In the genomic region with DNA sequence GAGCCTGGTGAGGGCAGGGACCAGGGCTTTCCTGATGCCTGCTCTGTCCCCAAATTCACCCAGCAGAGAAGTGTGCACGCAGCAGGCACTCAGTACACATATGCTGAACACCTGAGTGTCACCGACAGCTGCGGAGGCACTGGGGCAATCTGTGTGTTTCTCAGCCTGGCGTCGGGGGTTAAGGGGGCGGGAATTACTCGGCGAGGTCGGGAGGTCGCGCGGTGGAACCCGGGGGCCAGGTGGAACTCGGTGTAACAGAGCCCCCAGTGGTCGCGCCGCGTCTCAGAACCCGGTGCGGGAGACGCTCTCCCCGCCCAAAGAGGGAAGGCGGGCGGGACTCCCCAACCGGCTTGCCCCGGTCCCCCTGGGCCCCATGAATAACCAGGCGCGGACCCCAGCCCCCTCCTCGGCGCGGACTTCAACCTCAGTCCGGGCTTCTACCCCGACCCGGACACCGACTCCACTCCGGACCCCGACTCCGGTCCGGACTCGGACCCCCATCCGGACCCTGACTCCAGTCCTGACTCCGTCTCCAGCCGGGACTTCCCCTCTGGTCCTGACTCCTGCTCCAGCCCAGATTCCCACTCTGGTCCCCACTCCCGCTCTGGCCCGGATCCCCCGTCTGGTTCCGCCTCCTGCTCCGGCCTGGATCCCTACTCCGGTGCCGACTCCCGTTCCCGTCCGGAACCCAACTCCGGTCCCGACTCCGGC, we compare ENCODE assay signal across 1 cellular context.
TF ChIP-seq lines count a peak whose summit lies in the region.

A gene with protein sequence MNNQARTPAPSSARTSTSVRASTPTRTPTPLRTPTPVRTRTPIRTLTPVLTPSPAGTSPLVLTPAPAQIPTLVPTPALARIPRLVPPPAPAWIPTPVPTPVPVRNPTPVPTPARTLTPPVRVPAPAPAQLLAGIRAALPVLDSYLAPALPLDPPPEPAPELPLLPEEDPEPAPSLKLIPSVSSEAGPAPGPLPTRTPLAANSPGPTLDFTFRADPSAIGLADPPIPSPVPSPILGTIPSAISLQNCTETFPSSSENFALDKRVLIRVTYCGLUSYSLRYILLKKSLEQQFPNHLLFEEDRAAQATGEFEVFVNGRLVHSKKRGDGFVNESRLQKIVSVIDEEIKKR (plus strand): TSS at position 300 of the 711 bp plus-strand sequence. CDS start 74 bp downstream, at position 374.

TF ChIP-seq in HEK293, 187 proteins besides CTCF, POLR2A, EP300 and RAD21 (continued from another document and continues in another):
- TF ChIP-seq ZNF624 (tag by site-specific recombination; IDR thresholded peaks at IDR 0.05) (no peak), ZNF707 (tag by site-specific recombination; IDR thresholded peaks at IDR 0.05) (no peak), ZFHX2 (tag by site-specific recombination; conservative IDR thresholded peaks at IDR 0.05) (no peak), ZNF174 (tag by site-specific recombination; IDR thresholded peaks at IDR 0.05) (no peak), ZNF548 (tag by site-specific recombination; IDR thresholded peaks at IDR 0.05) (no peak), ZNF114 (tag by site-specific recombination; IDR thresholded peaks at IDR 0.05) (no peak), ZNF146 (tag by site-specific recombination; IDR thresholded peaks at IDR 0.05) (no peak), SETDB1 (IDR thresholded peaks at IDR 0.05; ENCODE audit: insufficient read length, low read length) (no peak), GLIS1 (tag by site-specific recombination; IDR thresholded peaks at IDR 0.05) (peak; percentile 27; the same call in 1 of the 2 replicates), OVOL3 (tag by site-specific recombination; IDR thresholded peaks at IDR 0.05) (no peak), ZNF324 (tag by site-specific recombination; IDR thresholded peaks at IDR 0.05) (0 out of 2 replicates have a peak, but pooled peaks have one; percentile 46), ZFP69B (tag by site-specific recombination; IDR thresholded peaks at IDR 0.05) (0 out of 2 replicates have a peak, but pooled peaks have one; percentile 35), ZNF48 (tag by site-specific recombination; IDR thresholded peaks at IDR 0.05) (no peak), TCF7L2 (IDR thresholded peaks at IDR 0.05; ENCODE audit: borderline replicate concordance, low read depth, low read length) (no peak), ZNF202 (tag by site-specific recombination; IDR thresholded peaks at IDR 0.05; ENCODE audit: borderline replicate concordance) (peak; percentile 53; the same call in 1 of the 2 replicates), ZNF426 (tag by site-specific recombination; IDR thresholded peaks at IDR 0.05) (no peak), ZBTB21 (tag by site-specific recombination; IDR thresholded peaks at IDR 0.05) (no peak), HOXC10 (CRISPR knock-in tag; IDR thresholded peaks at IDR 0.05) (no peak), PRDM1 (tag by site-specific recombination; IDR thresholded peaks at IDR 0.05) (no peak), SP7 (tag by site-specific recombination; IDR thresholded peaks at IDR 0.05) (peak; percentile 51; the same call in 1 of the 2 replicates), ZNF423 (tag by site-specific recombination; IDR thresholded peaks at IDR 0.05) (0 out of 2 replicates have a peak, but pooled peaks have one; percentile 9), ZNF621 (tag by site-specific recombination; IDR thresholded peaks at IDR 0.05) (no peak), MZF1 (tag by site-specific recombination; IDR thresholded peaks at IDR 0.05; ENCODE audit: borderline replicate concordance) (no peak), GLI2 (tag by site-specific recombination; IDR thresholded peaks at IDR 0.05; ENCODE audit: borderline replicate concordance, low read depth) (no peak), HOXA7 (CRISPR knock-in tag; IDR thresholded peaks at IDR 0.05; ENCODE audit: borderline replicate concordance) (no peak), ZNF785 (tag by site-specific recombination; IDR thresholded peaks at IDR 0.05) (0 out of 2 replicates have a peak, but pooled peaks have one; percentile 21), ZBTB8A (tag by site-specific recombination; IDR thresholded peaks at IDR 0.05) (no peak), ZNF664 (tag by site-specific recombination; IDR thresholded peaks at IDR 0.05) (no peak), ZNF394 (tag by site-specific recombination; IDR thresholded peaks at IDR 0.05; ENCODE audit: borderline replicate concordance) (no peak; the same call in 1 of the 2 replicates), ZNF600 (tag by site-specific recombination; IDR thresholded peaks at IDR 0.05) (peak; percentile 98), ZBTB7A (tag by site-specific recombination; IDR thresholded peaks at IDR 0.05; ENCODE audit: low read depth) (peak; percentile 35; the same call in 1 of the 2 replicates)
- TF ChIP-seq, protein P1, sequence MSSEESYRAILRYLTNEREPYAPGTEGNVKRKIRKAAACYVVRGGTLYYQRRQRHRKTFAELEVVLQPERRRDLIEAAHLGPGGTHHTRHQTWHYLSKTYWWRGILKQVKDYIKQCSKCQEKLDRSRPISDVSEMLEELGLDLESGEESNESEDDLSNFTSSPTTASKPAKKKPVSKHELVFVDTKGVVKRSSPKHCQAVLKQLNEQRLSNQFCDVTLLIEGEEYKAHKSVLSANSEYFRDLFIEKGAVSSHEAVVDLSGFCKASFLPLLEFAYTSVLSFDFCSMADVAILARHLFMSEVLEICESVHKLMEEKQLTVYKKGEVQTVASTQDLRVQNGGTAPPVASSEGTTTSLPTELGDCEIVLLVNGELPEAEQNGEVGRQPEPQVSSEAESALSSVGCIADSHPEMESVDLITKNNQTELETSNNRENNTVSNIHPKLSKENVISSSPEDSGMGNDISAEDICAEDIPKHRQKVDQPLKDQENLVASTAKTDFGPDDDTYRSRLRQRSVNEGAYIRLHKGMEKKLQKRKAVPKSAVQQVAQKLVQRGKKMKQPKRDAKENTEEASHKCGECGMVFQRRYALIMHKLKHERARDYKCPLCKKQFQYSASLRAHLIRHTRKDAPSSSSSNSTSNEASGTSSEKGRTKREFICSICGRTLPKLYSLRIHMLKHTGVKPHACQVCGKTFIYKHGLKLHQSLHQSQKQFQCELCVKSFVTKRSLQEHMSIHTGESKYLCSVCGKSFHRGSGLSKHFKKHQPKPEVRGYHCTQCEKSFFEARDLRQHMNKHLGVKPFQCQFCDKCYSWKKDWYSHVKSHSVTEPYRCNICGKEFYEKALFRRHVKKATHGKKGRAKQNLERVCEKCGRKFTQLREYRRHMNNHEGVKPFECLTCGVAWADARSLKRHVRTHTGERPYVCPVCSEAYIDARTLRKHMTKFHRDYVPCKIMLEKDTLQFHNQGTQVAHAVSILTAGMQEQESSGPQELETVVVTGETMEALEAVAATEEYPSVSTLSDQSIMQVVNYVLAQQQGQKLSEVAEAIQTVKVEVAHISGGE (tag by site-specific recombination; conservative IDR thresholded peaks at IDR 0.05; ENCODE audit: low read depth) = peak; percentile 41; the same call in 1 of the 2 replicates
- TF ChIP-seq, protein P2, sequence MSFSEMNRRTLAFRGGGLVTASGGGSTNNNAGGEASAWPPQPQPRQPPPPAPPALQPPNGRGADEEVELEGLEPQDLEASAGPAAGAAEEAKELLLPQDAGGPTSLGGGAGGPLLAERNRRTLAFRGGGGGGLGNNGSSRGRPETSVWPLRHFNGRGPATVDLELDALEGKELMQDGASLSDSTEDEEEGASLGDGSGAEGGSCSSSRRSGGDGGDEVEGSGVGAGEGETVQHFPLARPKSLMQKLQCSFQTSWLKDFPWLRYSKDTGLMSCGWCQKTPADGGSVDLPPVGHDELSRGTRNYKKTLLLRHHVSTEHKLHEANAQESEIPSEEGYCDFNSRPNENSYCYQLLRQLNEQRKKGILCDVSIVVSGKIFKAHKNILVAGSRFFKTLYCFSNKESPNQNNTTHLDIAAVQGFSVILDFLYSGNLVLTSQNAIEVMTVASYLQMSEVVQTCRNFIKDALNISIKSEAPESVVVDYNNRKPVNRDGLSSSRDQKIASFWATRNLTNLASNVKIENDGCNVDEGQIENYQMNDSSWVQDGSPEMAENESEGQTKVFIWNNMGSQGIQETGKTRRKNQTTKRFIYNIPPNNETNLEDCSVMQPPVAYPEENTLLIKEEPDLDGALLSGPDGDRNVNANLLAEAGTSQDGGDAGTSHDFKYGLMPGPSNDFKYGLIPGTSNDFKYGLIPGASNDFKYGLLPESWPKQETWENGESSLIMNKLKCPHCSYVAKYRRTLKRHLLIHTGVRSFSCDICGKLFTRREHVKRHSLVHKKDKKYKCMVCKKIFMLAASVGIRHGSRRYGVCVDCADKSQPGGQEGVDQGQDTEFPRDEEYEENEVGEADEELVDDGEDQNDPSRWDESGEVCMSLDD (tag by site-specific recombination; IDR thresholded peaks at IDR 0.05) = peak; percentile 36; the same call in 1 of the 2 replicates
- TF ChIP-seq, protein P3, sequence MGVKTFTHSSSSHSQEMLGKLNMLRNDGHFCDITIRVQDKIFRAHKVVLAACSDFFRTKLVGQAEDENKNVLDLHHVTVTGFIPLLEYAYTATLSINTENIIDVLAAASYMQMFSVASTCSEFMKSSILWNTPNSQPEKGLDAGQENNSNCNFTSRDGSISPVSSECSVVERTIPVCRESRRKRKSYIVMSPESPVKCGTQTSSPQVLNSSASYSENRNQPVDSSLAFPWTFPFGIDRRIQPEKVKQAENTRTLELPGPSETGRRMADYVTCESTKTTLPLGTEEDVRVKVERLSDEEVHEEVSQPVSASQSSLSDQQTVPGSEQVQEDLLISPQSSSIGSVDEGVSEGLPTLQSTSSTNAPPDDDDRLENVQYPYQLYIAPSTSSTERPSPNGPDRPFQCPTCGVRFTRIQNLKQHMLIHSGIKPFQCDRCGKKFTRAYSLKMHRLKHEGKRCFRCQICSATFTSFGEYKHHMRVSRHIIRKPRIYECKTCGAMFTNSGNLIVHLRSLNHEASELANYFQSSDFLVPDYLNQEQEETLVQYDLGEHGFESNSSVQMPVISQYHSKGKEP (tag by site-specific recombination; IDR thresholded peaks at IDR 0.05) = no peak
- TF ChIP-seq, protein P4, sequence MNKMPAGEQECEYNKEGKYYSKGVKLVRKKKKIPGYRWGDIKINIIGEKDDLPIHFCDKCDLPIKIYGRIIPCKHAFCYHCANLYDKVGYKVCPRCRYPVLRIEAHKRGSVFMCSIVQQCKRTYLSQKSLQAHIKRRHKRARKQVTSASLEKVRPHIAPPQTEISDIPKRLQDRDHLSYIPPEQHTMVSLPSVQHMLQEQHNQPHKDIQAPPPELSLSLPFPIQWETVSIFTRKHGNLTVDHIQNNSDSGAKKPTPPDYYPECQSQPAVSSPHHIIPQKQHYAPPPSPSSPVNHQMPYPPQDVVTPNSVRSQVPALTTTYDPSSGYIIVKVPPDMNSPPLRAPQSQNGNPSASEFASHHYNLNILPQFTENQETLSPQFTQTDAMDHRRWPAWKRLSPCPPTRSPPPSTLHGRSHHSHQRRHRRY (tag by site-specific recombination; IDR thresholded peaks at IDR 0.05) = 0 out of 2 replicates have a peak, but pooled peaks have one; percentile 23
- TF ChIP-seq, protein P5, sequence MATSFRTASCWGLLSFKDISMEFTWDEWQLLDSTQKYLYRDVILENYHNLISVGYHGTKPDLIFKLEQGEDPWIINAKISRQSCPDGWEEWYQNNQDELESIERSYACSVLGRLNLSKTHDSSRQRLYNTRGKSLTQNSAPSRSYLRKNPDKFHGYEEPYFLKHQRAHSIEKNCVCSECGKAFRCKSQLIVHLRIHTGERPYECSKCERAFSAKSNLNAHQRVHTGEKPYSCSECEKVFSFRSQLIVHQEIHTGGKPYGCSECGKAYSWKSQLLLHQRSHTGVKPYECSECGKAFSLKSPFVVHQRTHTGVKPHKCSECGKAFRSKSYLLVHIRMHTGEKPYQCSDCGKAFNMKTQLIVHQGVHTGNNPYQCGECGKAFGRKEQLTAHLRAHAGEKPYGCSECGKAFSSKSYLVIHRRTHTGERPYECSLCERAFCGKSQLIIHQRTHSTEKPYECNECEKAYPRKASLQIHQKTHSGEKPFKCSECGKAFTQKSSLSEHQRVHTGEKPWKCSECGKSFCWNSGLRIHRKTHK (tag by site-specific recombination; IDR thresholded peaks at IDR 0.05) = no peak
- TF ChIP-seq, protein P6, sequence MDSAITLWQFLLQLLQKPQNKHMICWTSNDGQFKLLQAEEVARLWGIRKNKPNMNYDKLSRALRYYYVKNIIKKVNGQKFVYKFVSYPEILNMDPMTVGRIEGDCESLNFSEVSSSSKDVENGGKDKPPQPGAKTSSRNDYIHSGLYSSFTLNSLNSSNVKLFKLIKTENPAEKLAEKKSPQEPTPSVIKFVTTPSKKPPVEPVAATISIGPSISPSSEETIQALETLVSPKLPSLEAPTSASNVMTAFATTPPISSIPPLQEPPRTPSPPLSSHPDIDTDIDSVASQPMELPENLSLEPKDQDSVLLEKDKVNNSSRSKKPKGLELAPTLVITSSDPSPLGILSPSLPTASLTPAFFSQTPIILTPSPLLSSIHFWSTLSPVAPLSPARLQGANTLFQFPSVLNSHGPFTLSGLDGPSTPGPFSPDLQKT (IDR thresholded peaks at IDR 0.05; ENCODE audit: borderline replicate concordance, low read depth, low read length) = no peak
- TF ChIP-seq, protein P7, sequence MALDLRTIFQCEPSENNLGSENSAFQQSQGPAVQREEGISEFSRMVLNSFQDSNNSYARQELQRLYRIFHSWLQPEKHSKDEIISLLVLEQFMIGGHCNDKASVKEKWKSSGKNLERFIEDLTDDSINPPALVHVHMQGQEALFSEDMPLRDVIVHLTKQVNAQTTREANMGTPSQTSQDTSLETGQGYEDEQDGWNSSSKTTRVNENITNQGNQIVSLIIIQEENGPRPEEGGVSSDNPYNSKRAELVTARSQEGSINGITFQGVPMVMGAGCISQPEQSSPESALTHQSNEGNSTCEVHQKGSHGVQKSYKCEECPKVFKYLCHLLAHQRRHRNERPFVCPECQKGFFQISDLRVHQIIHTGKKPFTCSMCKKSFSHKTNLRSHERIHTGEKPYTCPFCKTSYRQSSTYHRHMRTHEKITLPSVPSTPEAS (tag by site-specific recombination; IDR thresholded peaks at IDR 0.05) = no peak
- TF ChIP-seq, protein P8, sequence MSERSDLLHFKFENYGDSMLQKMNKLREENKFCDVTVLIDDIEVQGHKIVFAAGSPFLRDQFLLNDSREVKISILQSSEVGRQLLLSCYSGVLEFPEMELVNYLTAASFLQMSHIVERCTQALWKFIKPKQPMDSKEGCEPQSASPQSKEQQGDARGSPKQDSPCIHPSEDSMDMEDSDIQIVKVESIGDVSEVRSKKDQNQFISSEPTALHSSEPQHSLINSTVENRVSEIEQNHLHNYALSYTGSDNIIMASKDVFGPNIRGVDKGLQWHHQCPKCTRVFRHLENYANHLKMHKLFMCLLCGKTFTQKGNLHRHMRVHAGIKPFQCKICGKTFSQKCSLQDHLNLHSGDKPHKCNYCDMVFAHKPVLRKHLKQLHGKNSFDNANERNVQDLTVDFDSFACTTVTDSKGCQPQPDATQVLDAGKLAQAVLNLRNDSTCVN (tag by site-specific recombination; optimal IDR thresholded peaks at IDR 0.05) = peak; percentile 43
- TF ChIP-seq, protein P9, sequence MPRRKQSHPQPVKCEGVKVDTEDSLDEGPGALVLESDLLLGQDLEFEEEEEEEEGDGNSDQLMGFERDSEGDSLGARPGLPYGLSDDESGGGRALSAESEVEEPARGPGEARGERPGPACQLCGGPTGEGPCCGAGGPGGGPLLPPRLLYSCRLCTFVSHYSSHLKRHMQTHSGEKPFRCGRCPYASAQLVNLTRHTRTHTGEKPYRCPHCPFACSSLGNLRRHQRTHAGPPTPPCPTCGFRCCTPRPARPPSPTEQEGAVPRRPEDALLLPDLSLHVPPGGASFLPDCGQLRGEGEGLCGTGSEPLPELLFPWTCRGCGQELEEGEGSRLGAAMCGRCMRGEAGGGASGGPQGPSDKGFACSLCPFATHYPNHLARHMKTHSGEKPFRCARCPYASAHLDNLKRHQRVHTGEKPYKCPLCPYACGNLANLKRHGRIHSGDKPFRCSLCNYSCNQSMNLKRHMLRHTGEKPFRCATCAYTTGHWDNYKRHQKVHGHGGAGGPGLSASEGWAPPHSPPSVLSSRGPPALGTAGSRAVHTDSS (tag by site-specific recombination; IDR thresholded peaks at IDR 0.05) = no peak
